21 cellular contexts compared by ENCODE assay signal in genomic region chr1:207306603-207307002, GRCh38.
"Had no signal": no experiment of that assay in that cellular context is flagged by ENCODE, and none has a peak within 500 bp of the region (broad histone marks: within the 10 kb centered on the region; RNA-seq: fewer than 3 reads in every experiment).

No MANE protein-coding gene starts in this region.

- ATAC-seq: activated T-cell treated with anti-CD3 and anti-CD28 coated beads, Interleukin-2, amount 50 U/mL, for 72 hours; PC-3 had no signal

- H3K36me3 ChIP-seq: breast epithelium had no signal

- H3K9me3 ChIP-seq: breast epithelium had no signal

- H3K9ac ChIP-seq: KMS-11 had no signal

- H3K27ac Mint-ChIP-seq: activated B cell treated with CpG ODN at 0.5 μM for 24 hours; activated CD4-positive, alpha-beta memory T cell treated with anti-CD3 and anti-CD28 coated beads for 36 hours; activated CD4-positive, alpha-beta T cell treated with anti-CD3 and anti-CD28 coated beads, Interleukin-2, amount 10 ng/mL, durations not matched to agents 7 days and 5 days; activated naive CD4-positive, alpha-beta T cell treated with anti-CD3 and anti-CD28 coated beads, Interleukin-2, amount 50 U/mL, for 24 hours; activated T-cell treated with anti-CD3 and anti-CD28 coated beads, Interleukin-2, amount 50 U/mL, for 72 hours; activated T-helper 2 cell treated with anti-CD3 and anti-CD28 coated beads, Interferon-gamma antibody, Interleukin-2, Interleukin-4, amounts not matched to agents 10 μg/mL and 5 μg/mL and 100 μg/mL, durations not matched to agents 14 hours and 24 hours and 36 hours; T-helper 1 cell treated with Interleukin-12 subunit alpha and Interleukin-12 subunit beta and Interleukin-4 antibody, amounts not matched to agents 30 μg/mL and 1 μg/mL, for 36 hours had no signal

- H3K4me1 ChIP-seq: breast epithelium had no signal

- H3K4me3 ChIP-seq: breast epithelium had no signal

- H3K27me3 ChIP-seq: breast epithelium had no signal

- DNase-seq: activated B cell treated with CpG ODN at 0.5 μM for 24 hours; activated CD4-positive, alpha-beta memory T cell treated with anti-CD3 and anti-CD28 coated beads for 36 hours; activated CD4-positive, alpha-beta T cell treated with anti-CD3 and anti-CD28 coated beads, Interleukin-2, amount 10 ng/mL, durations not matched to agents 7 days and 5 days; activated naive CD4-positive, alpha-beta T cell; activated T-cell treated with anti-CD3 and anti-CD28 coated beads for 4 hours; activated T-cell treated with anti-CD3 and anti-CD28 coated beads, Interleukin-2, amount 50 U/mL, for 72 hours; aorta; caudate nucleus; NCI-H1092; NCI-H1417; NCI-H1930; NCI-H510A treated with DMSO at 0.1 percent for 48 hours; NCI-H69; NK-92 treated with Interleukin-12 subunit alpha and Interleukin-12 subunit beta, amount 100 ng/mL, for 24 hours; PC-3; SHP77 treated with DMSO at 0.1 percent for 48 hours had no signal

- H3K27ac ChIP-seq: breast epithelium, KMS-11 had no signal

- H3K4me3 Mint-ChIP-seq: activated B cell treated with CpG ODN at 0.5 μM for 24 hours; activated CD4-positive, alpha-beta memory T cell treated with anti-CD3 and anti-CD28 coated beads for 36 hours; activated CD4-positive, alpha-beta T cell treated with anti-CD3 and anti-CD28 coated beads, Interleukin-2, amount 10 ng/mL, durations not matched to agents 7 days and 5 days; activated naive CD4-positive, alpha-beta T cell treated with anti-CD3 and anti-CD28 coated beads, Interleukin-2, amount 50 U/mL, for 24 hours; activated T-cell treated with anti-CD3 and anti-CD28 coated beads, Interleukin-2, amount 50 U/mL, for 72 hours; T-helper 1 cell treated with Interleukin-12 subunit alpha and Interleukin-12 subunit beta and Interleukin-4 antibody, amounts not matched to agents 30 μg/mL and 1 μg/mL, for 36 hours had no signal

- H3K27me3 Mint-ChIP-seq: activated B cell treated with CpG ODN at 0.5 μM for 24 hours; activated CD4-positive, alpha-beta T cell treated with anti-CD3 and anti-CD28 coated beads, Interleukin-2, amount 10 ng/mL, durations not matched to agents 7 days and 5 days; activated naive CD4-positive, alpha-beta T cell treated with anti-CD3 and anti-CD28 coated beads, Interleukin-2, amount 50 U/mL, for 24 hours had no signal

- H3K4me2 ChIP-seq: KMS-11 had no signal
